In genomic region chr19:43595999-43596841, GRCh38 we compare ENCODE assay signal across 8 cellular contexts. TPM values are rescaled to one million over a fixed set of nuclear protein-coding genes. Genes with fewer than 3 reads are reported as not detected.
DNase-seq lines count a peak whose midpoint lies in the region; ATAC-seq and TF ChIP-seq lines count a peak whose summit lies in the region.

IRGQ (minus strand) TSS chr19:43596134; CDS start chr19:43595338, 796 bp downstream.
ZNF576 (plus strand) TSS chr19:43596595; CDS start chr19:43597109, 514 bp downstream.

- peaks cover 41% of the 10 kb centered on the region for H3K4me1 Mint-ChIP-seq in dendritic cell treated with granulocyte-macrophage colony-stimulating factor and Interleukin-4, amounts not matched to agents 40 ng/mL and 50 ng/mL, for 4 days (ENCODE audit: low read depth)

- intact Hi-C loops in dendritic cell treated with granulocyte-macrophage colony-stimulating factor and Interleukin-4, amounts not matched to agents 40 ng/mL and 50 ng/mL, for 4 days (cut with micrococcal nuclease) = loop anchor here (1.0 to 10.0 kb wide), 5 partner anchors 21 to 151 kb away; partner anchors contain the start of genes ETHE1, PINLYP, XRCC1 and ZNF428

- ATAC-seq in GM19395 (IDR thresholded peaks at IDR 0.05; ENCODE audit: unreplicated experiment) (peak; percentile 78), HG03565 (IDR thresholded peaks at IDR 0.05; ENCODE audit: unreplicated experiment) (peak; percentile 71), left lobe of liver (peak; percentile 91)

- no peaks in the 10 kb centered on the region for H3K27me3 Mint-ChIP-seq in dendritic cell treated with granulocyte-macrophage colony-stimulating factor and Interleukin-4, amounts not matched to agents 40 ng/mL and 50 ng/mL, for 4 days

- DNase-seq in NCI-H774 (lab: John Stamatoyannopoulos, UW) = peak; percentile 99
- peak; percentile 100 for DNase-seq in activated CD4-positive, alpha-beta T cell treated with anti-CD3 and anti-CD28 coated beads, Interleukin-2, amount 50 U/mL, for 4 hours
- DNase-seq in left lobe of liver (ENCODE audit: low spot score) = peak; percentile 100
- DNase-seq in stimulated activated CD4-positive, alpha-beta T cell treated with anti-CD3 and anti-CD28 coated beads, Interleukin-2, amount 100 ng/mL, for 4 hours (ENCODE audit: low read depth) = peak; percentile 100

- H3K27ac ChIP-seq in C4-2B = peak within 1 kb of the TSS; percentile 82

- peak within 1 kb of the TSS; percentile 98 for H3K27ac Mint-ChIP-seq in dendritic cell treated with granulocyte-macrophage colony-stimulating factor and Interleukin-4, amounts not matched to agents 40 ng/mL and 50 ng/mL, for 4 days

- H3K4me3 Mint-ChIP-seq in dendritic cell treated with granulocyte-macrophage colony-stimulating factor and Interleukin-4, amounts not matched to agents 40 ng/mL and 50 ng/mL, for 4 days = peak within 1 kb of the TSS; percentile 90

- TF ChIP-seq CTCF in C4-2B (conservative IDR thresholded peaks at IDR 0.05) = no peak

- peaks cover 79% of the 10 kb centered on the region for H3K36me3 Mint-ChIP-seq in dendritic cell treated with granulocyte-macrophage colony-stimulating factor and Interleukin-4, amounts not matched to agents 40 ng/mL and 50 ng/mL, for 4 days (ENCODE audit: low read depth)

- H3K9me3 Mint-ChIP-seq in dendritic cell treated with granulocyte-macrophage colony-stimulating factor and Interleukin-4, amounts not matched to agents 40 ng/mL and 50 ng/mL, for 4 days = no peaks in the 10 kb centered on the region

RNA-seq across cellular contexts. Expression of gene IRGQ, which starts in this region (rescaled TPM):
- total RNA-seq in left lobe of liver = 17.1 TPM

RNA-seq across cellular contexts. Expression of gene ZNF576, which starts in this region (rescaled TPM):
- 7.7 TPM for total RNA-seq in left lobe of liver

Comparison
In these comparisons a context has a peak if more than half of its experiments do, and no peak if none do; other contexts are left out.
1. Peak in every context shown above with its lines: DNase-seq, ATAC-seq and H3K27ac ChIP-seq.